In the genomic region with DNA sequence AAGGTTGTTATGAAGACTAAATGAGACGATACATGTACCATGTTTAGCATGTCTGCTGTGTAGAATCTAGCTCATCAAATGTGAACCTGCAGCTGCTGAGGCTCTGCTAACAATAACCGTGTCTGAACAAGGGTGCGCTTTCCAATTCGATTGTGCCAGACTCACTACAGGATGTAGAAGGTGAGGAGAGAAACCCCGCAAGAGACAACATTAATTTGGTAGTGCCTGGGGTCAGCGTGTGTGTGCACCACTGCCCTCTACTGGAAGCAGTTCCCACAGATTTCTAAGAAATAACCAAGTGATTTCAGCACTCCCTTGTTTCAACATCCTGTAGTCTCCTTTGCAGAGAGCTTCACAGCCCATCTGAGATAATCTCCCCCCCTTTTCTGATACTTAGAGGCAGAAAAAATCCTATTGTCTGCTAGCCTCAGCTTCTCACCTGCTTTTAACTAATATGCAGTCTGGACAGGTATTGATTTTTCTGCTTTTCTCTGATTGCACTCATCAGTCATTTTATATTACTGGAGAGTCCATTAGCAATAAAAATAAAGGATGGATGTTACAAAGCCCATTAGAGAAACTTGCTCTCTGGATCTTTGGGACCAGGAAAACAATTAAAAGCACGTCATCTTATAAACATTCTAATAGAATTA, we compare ENCODE assay signal across 8 cellular contexts.
DNase-seq lines count a peak whose midpoint lies in the region; ATAC-seq lines count a peak whose summit lies in the region.

No MANE protein-coding gene starts in this region.

- ATAC-seq in HG02678 (IDR thresholded peaks at IDR 0.05; ENCODE audit: unreplicated experiment) = peak; percentile 61
- peak; percentile 97 for ATAC-seq in left lobe of liver
- ATAC-seq in HG03342 (IDR thresholded peaks at IDR 0.05; ENCODE audit: unreplicated experiment) = no peak

- DNase-seq in GM03348 (ENCODE audit: low spot score) (peak; percentile 64), NCI-H2227 (lab: John Stamatoyannopoulos, UW; ENCODE audit: unreplicated experiment) (peak; percentile 55), left lobe of liver (ENCODE audit: low spot score) (peak; percentile 60)
- peak; percentile 19 to 48 (median 44) for DNase-seq in activated CD4-positive, CD25-positive, alpha-beta regulatory T cell (lab: John Stamatoyannopoulos, UW)
- DNase-seq in central memory CD4-positive, alpha-beta T cell = peak; percentile 68
- DNase-seq in stimulated activated CD8-positive, alpha-beta memory T cell treated with anti-CD3 and anti-CD28 coated beads, Interleukin-12 subunit alpha, Interleukin-12 subunit beta, amount 100 ng/mL, for 1 hour (ENCODE audit: low read depth) = peak; percentile 55
